ENCODE assay signal across 1 cellular context in genomic region chr9:19229725-19230355, GRCh38.
TF ChIP-seq lines count a peak whose summit lies in the region.

No MANE protein-coding gene starts in this region.

TF ChIP-seq in HepG2, 621 proteins besides CTCF, POLR2A, EP300 and RAD21 (continued from another document):
- TF ChIP-seq E2F1 (CRISPR knock-in tag; IDR thresholded peaks at IDR 0.05) (no peak), ZBTB10 (CRISPR knock-in tag; IDR thresholded peaks at IDR 0.05; ENCODE audit: borderline replicate concordance) (no peak), PITX1 (CRISPR knock-in tag; IDR thresholded peaks at IDR 0.05) (0 out of 2 replicates have a peak, but pooled peaks have one; percentile 33), ZNF274 (CRISPR knock-in tag; IDR thresholded peaks at IDR 0.05) (0 out of 2 replicates have a peak, but pooled peaks have one; percentile 22), CREBL2 (CRISPR knock-in tag; IDR thresholded peaks at IDR 0.05; ENCODE audit: borderline replicate concordance) (no peak), NR2F1 (CRISPR knock-in tag; IDR thresholded peaks at IDR 0.05) (peak; percentile 36 to 43; a peak in 1 of 4 replicates), PHF5A (CRISPR knock-in tag; IDR thresholded peaks at IDR 0.05; ENCODE audit: low read depth, unreplicated experiment) (no peak), ZNF138 (CRISPR knock-in tag; IDR thresholded peaks at IDR 0.05; ENCODE audit: low read depth) (0 out of 2 replicates have a peak, but pooled peaks have one; percentile 15), TFAP4 (IDR thresholded peaks at IDR 0.05; ENCODE audit: borderline replicate concordance, low read depth) (no peak), ZNF276 (CRISPR knock-in tag; IDR thresholded peaks at IDR 0.05; ENCODE audit: low read depth) (no peak), NR2F6 (IDR thresholded peaks at IDR 0.05) (no peak), NR2F6 (CRISPR knock-in tag; IDR thresholded peaks at IDR 0.05) (peak; percentile 38; the same call in 1 of the 2 replicates), ZNF468 (CRISPR knock-in tag; IDR thresholded peaks at IDR 0.05) (no peak), ZNF230 (CRISPR knock-in tag; IDR thresholded peaks at IDR 0.05) (peak; percentile 48; the same call in 1 of the 2 replicates), RXRA (CRISPR knock-in tag; IDR thresholded peaks at IDR 0.05) (peak; percentile 69), CREB3 (CRISPR knock-in tag; IDR thresholded peaks at IDR 0.05) (0 out of 2 replicates have a peak, but pooled peaks have one; percentile 17), POLR2AphosphoS5 (IDR thresholded peaks at IDR 0.05; ENCODE audit: low read depth, low read length) (peak; percentile 76), ATF4 (CRISPR knock-in tag; IDR thresholded peaks at IDR 0.05) (no peak), MAZ (IDR thresholded peaks at IDR 0.05; ENCODE audit: borderline replicate concordance, low read depth, low read length) (no peak; the same call in 1 of the 2 replicates), MAZ (CRISPR knock-in tag; IDR thresholded peaks at IDR 0.05; ENCODE audit: low read depth) (no peak), TGIF2 (CRISPR knock-in tag; IDR thresholded peaks at IDR 0.05) (peak; percentile 30; the same call in 1 of the 2 replicates), FOXP4 (CRISPR knock-in tag; IDR thresholded peaks at IDR 0.05) (0 out of 2 replicates have a peak, but pooled peaks have one; percentile 17), CENPBD1 (CRISPR knock-in tag; IDR thresholded peaks at IDR 0.05; ENCODE audit: borderline replicate concordance, low read depth) (no peak), LCORL (IDR thresholded peaks at IDR 0.05) (no peak), LCORL (CRISPR knock-in tag; IDR thresholded peaks at IDR 0.05) (no peak), ELF3 (CRISPR knock-in tag; IDR thresholded peaks at IDR 0.05) (no peak), THRA (CRISPR knock-in tag; IDR thresholded peaks at IDR 0.05; ENCODE audit: borderline replicate concordance) (peak; percentile 59; the same call in 1 of the 2 replicates), SNAI1 (CRISPR knock-in tag; IDR thresholded peaks at IDR 0.05; ENCODE audit: borderline replicate concordance) (no peak), IRF1 (CRISPR knock-in tag; IDR thresholded peaks at IDR 0.05; ENCODE audit: low read depth) (no peak), ZNF724P (CRISPR knock-in tag; IDR thresholded peaks at IDR 0.05; ENCODE audit: borderline replicate concordance) (0 out of 2 replicates have a peak, but pooled peaks have one; percentile 50), ZNF30 (CRISPR knock-in tag; IDR thresholded peaks at IDR 0.05) (no peak), ZNF567 (CRISPR knock-in tag; IDR thresholded peaks at IDR 0.05; ENCODE audit: borderline replicate concordance) (0 out of 2 replicates have a peak, but pooled peaks have one; percentile 19), MAX (IDR thresholded peaks at IDR 0.05) (peak; percentile 65), ZNF574 (CRISPR knock-in tag; IDR thresholded peaks at IDR 0.05) (no peak), KLF9 (CRISPR knock-in tag; IDR thresholded peaks at IDR 0.05; ENCODE audit: low read depth) (0 out of 2 replicates have a peak, but pooled peaks have one; percentile 26)
